10 cellular contexts compared by ENCODE assay signal in genomic region chr2:122340246-122340645, GRCh38.
DNase-seq lines count a peak whose midpoint lies in the region; ATAC-seq, FAIRE-seq and TF ChIP-seq lines count a peak whose summit lies in the region.
"Had no signal": no experiment of that assay in that cellular context is flagged by ENCODE, and none has a peak within 500 bp of the region (broad histone marks: within the 10 kb centered on the region; RNA-seq: fewer than 3 reads in every experiment).

No MANE protein-coding gene starts in this region.

- no peak for TF ChIP-seq RAD21 in Ishikawa (IDR thresholded peaks at IDR 0.05; ENCODE audit: low read depth)

- DNase-seq in left kidney (ENCODE audit: low read depth, low spot score) (peak; percentile 39), SW 1271 (lab: John Stamatoyannopoulos, UW) (no peak), BE2C (no peak), urothelium cell line (ENCODE audit: low spot score) (no peak)
- DNase-seq: stimulated activated CD8-positive, alpha-beta memory T cell treated with anti-CD3 and anti-CD28 coated beads, Interleukin-4, amount 100 ng/mL, for 48 hours; T-cell had no signal

- ATAC-seq in GM19328 (IDR thresholded peaks at IDR 0.05; ENCODE audit: unreplicated experiment) (peak; percentile 86), HG02763 (IDR thresholded peaks at IDR 0.05; ENCODE audit: unreplicated experiment) (peak; percentile 97)
- ATAC-seq: T-cell had no signal

- H3K9me3 ChIP-seq in BE2C = no peaks in the 10 kb centered on the region

- TF ChIP-seq EP300 in Ishikawa (IDR thresholded peaks at IDR 0.05; ENCODE audit: borderline replicate concordance) = peak; percentile 35; the same call in 1 of the 2 replicates

- H3K4me1 ChIP-seq in BE2C = no peaks in the 10 kb centered on the region

- FAIRE-seq in urothelium cell line (lab: Jason Lieb, UNC) = no peak
- FAIRE-seq: endometrium had no signal

- no peak overlapping the region for H3K4me3 ChIP-seq in BE2C (ENCODE audit: low read depth, low read length)

- H3K36me3 ChIP-seq in BE2C = no peaks in the 10 kb centered on the region

- H3K27me3 ChIP-seq in BE2C = no peaks in the 10 kb centered on the region

- TF ChIP-seq CTCF in BE2C (IDR thresholded peaks at IDR 0.05; ENCODE audit: low read depth, low read length) = no peak

TF ChIP-seq in Ishikawa, 13 proteins besides CTCF, POLR2A, EP300 and RAD21:
- TF ChIP-seq NFIC (IDR thresholded peaks at IDR 0.05) = peak; percentile 17; the same call in 1 of the 2 replicates
- no peak for TF ChIP-seq TCF12 (IDR thresholded peaks at IDR 0.05; ENCODE audit: low read depth)
